ENCODE assay signal across 8 cellular contexts in the genomic region with DNA sequence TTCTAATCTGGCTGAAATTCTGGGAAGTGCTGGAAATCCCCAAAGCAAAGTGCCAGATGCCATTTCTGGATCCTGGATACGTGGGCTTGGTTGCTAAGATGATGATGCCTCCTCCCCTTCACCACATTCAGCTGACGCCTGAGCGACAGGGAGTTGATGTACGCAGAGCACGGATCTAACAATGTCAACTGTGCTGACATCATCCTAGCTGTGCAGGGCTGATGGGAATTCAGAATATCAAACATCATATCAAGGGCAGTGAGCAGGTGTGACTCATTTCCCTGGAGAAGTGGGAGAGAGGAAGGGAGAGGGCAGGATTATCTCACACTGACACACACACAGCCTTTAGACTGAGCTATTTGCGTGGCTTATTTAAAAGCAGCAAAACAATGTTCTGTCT.
DNase-seq lines count a peak whose midpoint lies in the region; ATAC-seq lines count a peak whose summit lies in the region.

No MANE protein-coding gene starts in this region.

- DNase-seq in GOT3 (lab: John Stamatoyannopoulos, UW), result peak; percentile 55
- DNase-seq in NCI-H82 treated with DMSO at 0.1 percent for 48 hours (lab: John Stamatoyannopoulos, UW; ENCODE audit: unreplicated experiment), result peak; percentile 41
- DNase-seq in occipital lobe (lab: John Stamatoyannopoulos, UW), result peak; percentile 57

- ATAC-seq in esophagus mucosa (peak; percentile 92), GM18873 (IDR thresholded peaks at IDR 0.05; ENCODE audit: low FRiP score, unreplicated experiment) (no peak), HG03025 (IDR thresholded peaks at IDR 0.05; ENCODE audit: low FRiP score, unreplicated experiment) (no peak), HG03159 (IDR thresholded peaks at IDR 0.05; ENCODE audit: unreplicated experiment) (no peak), HG03432 (IDR thresholded peaks at IDR 0.05; ENCODE audit: unreplicated experiment) (no peak)
